15 cellular contexts compared by ENCODE assay signal in the genomic region with DNA sequence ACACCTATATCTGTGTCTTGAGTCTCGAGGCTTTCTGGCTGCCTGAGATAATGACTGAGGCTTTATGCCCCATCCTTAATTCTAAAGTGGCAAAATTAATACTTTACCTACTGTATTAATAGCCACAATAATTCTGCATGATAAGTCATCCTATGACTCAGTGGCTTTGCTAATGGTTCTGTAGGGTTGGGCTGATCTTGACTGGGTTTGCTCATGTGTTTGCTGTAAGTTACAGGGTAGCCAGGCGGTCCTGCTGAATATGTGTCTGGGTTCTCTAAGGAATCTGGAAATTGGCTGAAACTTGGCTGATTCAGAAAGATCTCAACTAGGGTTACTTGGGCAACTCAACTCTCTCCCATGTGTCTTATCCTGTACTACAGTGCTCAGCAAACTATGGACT.
"Had no signal": no experiment of that assay in that cellular context is flagged by ENCODE, and none has a peak within 500 bp of the region (broad histone marks: within the 10 kb centered on the region; RNA-seq: fewer than 3 reads in every experiment).

No MANE protein-coding gene starts in this region.

- H3K4me1 ChIP-seq: esophagus squamous epithelium, heart left ventricle, right atrium auricular region, sigmoid colon, stomach, upper lobe of left lung, uterus had no signal

- H3K36me3 ChIP-seq: heart left ventricle, right atrium auricular region, sigmoid colon, upper lobe of left lung, uterus had no signal

- H3K9me3 ChIP-seq: esophagus squamous epithelium, heart left ventricle, right atrium auricular region, sigmoid colon, stomach, upper lobe of left lung, uterus had no signal

- DNase-seq: effector memory CD4-positive, alpha-beta T cell; esophagus squamous epithelium; heart left ventricle; hippocampal formation; natural killer cell; posterior cingulate gyrus; sigmoid colon; small intestine; stimulated activated CD4-positive, alpha-beta T cell treated with anti-CD3 and anti-CD28 coated beads, Interleukin-12 subunit alpha, Interleukin-12 subunit beta, amount 100 ng/mL, for 4 hours; stimulated activated naive CD4-positive, alpha-beta T cell; stomach; upper lobe of left lung; uterus had no signal

- ATAC-seq: heart left ventricle, natural killer cell had no signal

- H3K27me3 ChIP-seq: esophagus squamous epithelium, heart left ventricle, right atrium auricular region, sigmoid colon, stomach, upper lobe of left lung, uterus had no signal

- H3K4me3 ChIP-seq: esophagus squamous epithelium, heart left ventricle, right atrium auricular region, sigmoid colon, stomach, upper lobe of left lung, uterus had no signal

- H3K27ac ChIP-seq: epithelial cell of prostate, esophagus squamous epithelium, heart left ventricle, right atrium auricular region, sigmoid colon, stomach, upper lobe of left lung, uterus had no signal
